In genomic region chr3:53226841-53227407, GRCh38 we compare ENCODE assay signal across 14 cellular contexts.
"Had no signal": no experiment of that assay in that cellular context is flagged by ENCODE, and none has a peak within 500 bp of the region (broad histone marks: within the 10 kb centered on the region; RNA-seq: fewer than 3 reads in every experiment).

No MANE protein-coding gene starts in this region.

- H3K27ac Mint-ChIP-seq: activated naive CD8-positive, alpha-beta T cell treated with anti-CD3 and anti-CD28 coated beads for 36 hours; activated T-cell treated with anti-CD3 and anti-CD28 coated beads, Interleukin-2, amount 50 U/mL, for 72 hours; natural killer cell had no signal

- H3K27me3 Mint-ChIP-seq: activated naive CD8-positive, alpha-beta T cell treated with anti-CD3 and anti-CD28 coated beads for 36 hours had no signal

- H3K4me1 Mint-ChIP-seq: activated naive CD8-positive, alpha-beta T cell treated with anti-CD3 and anti-CD28 coated beads for 36 hours; natural killer cell had no signal

- H3K9me3 ChIP-seq: tibial artery had no signal

- DNase-seq: activated CD4-positive, alpha-beta T cell treated with anti-CD3 and anti-CD28 coated beads, Interleukin-2, amount 50 U/mL, for 1 hour; activated CD4-positive, CD25-positive, alpha-beta regulatory T cell; activated gamma-delta T cell treated with Interleukin-2 at 50 U/mL for 16 hours; activated naive CD8-positive, alpha-beta T cell treated with anti-CD3 and anti-CD28 coated beads for 36 hours; activated T-cell treated with anti-CD3 and anti-CD28 coated beads, Interleukin-2, amount 50 U/mL, for 72 hours; brain microvascular endothelial cell; dorsolateral prefrontal cortex; foreskin keratinocyte; head of caudate nucleus; natural killer cell; stimulated activated CD4-positive, alpha-beta T cell treated with anti-CD3 and anti-CD28 coated beads, Interleukin-4, amount 100 ng/mL, for 4 hours; T-helper 2 cell had no signal

- H3K9me3 Mint-ChIP-seq: activated naive CD8-positive, alpha-beta T cell treated with anti-CD3 and anti-CD28 coated beads for 36 hours; activated T-cell treated with anti-CD3 and anti-CD28 coated beads, Interleukin-2, amount 50 U/mL, for 72 hours; natural killer cell had no signal

- ATAC-seq: activated T-cell treated with anti-CD3 and anti-CD28 coated beads, Interleukin-2, amount 50 U/mL, for 72 hours; foreskin keratinocyte; left colon; natural killer cell had no signal

- H3K36me3 Mint-ChIP-seq: natural killer cell had no signal

- H3K4me3 Mint-ChIP-seq: activated naive CD8-positive, alpha-beta T cell treated with anti-CD3 and anti-CD28 coated beads for 36 hours; activated T-cell treated with anti-CD3 and anti-CD28 coated beads, Interleukin-2, amount 50 U/mL, for 72 hours; natural killer cell had no signal
